Comparison of ENCODE assay signal across 8 cellular contexts in the genomic region with DNA sequence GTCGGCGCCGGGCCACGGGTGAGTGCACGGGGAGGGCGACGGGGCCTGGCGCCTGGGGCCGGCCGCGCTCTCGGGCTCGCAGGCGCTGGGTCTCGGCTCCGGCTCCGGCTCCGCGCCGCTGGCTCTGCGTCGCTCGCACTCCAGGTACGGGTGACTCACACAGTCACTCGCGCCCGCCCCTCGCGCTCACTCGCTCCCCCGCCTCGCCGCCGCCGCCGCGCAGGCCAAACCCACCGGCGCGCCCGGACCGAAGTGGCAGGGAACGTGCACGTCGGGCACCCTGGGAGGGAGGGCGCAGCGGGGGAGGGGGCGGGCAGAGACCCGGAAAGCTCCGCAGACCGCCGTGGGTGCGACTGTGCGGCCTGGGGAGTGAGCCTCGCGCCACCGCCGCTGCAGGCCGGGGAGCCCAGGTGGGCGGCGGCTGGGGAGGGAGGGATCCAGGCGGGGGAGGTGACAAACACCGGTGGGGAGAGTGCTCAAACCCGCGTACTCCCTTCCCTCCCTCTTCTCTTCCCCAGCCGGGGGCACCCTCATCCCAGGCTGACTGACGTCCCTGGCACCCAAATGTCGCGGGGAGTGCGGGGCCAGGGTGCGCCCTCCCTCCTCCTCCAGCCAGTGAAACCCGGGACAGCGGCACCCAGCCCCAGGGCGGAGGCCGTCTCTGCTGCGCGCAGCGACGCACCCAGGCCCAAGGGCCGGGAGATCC.
DNase-seq lines count a peak whose midpoint lies in the region; ATAC-seq lines count a peak whose summit lies in the region.

No MANE protein-coding gene starts in this region.

- no peaks in the 10 kb centered on the region for H3K9me3 ChIP-seq in mucosa of stomach (ENCODE audit: control insufficient read depth, low read length)
- H3K9me3 ChIP-seq in stomach smooth muscle (ENCODE audit: control insufficient read depth in 2 of 2, low read length in 2 of 2): no peaks in the 10 kb centered on the region

- H3K4me1 ChIP-seq in mucosa of stomach (ENCODE audit: control insufficient read depth, insufficient read depth, low read length): no peaks in the 10 kb centered on the region
- peaks cover 8% of the 10 kb centered on the region for H3K4me1 ChIP-seq in stomach smooth muscle (ENCODE audit: control insufficient read depth, insufficient read depth, low read length)

- no peaks in the 10 kb centered on the region for H3K9me3 Mint-ChIP-seq in T-helper 2 cell treated with Interferon-gamma antibody and Interleukin-4, amounts not matched to agents 5 μg/mL and 100 μg/mL, for 36 hours

- H3K36me3 Mint-ChIP-seq in T-helper 2 cell treated with Interferon-gamma antibody and Interleukin-4, amounts not matched to agents 5 μg/mL and 100 μg/mL, for 36 hours (ENCODE audit: low read depth): no peaks in the 10 kb centered on the region

- no peak overlapping the region for H3K27ac Mint-ChIP-seq in T-helper 2 cell treated with Interferon-gamma antibody and Interleukin-4, amounts not matched to agents 5 μg/mL and 100 μg/mL, for 36 hours

- ATAC-seq in HG03432 (IDR thresholded peaks at IDR 0.05; ENCODE audit: unreplicated experiment): peak; percentile 66
- ATAC-seq in HG02623 (IDR thresholded peaks at IDR 0.05; ENCODE audit: unreplicated experiment): no peak

- no peaks in the 10 kb centered on the region for H3K36me3 ChIP-seq in mucosa of stomach (ENCODE audit: control insufficient read depth, insufficient read depth, low read length)
- no peaks in the 10 kb centered on the region for H3K36me3 ChIP-seq in stomach smooth muscle (ENCODE audit: control insufficient read depth in 2 of 2, insufficient read depth in 2 of 2, low read length in 2 of 2)

- peaks cover 50% of the 10 kb centered on the region for H3K27me3 Mint-ChIP-seq in T-helper 2 cell treated with Interferon-gamma antibody and Interleukin-4, amounts not matched to agents 5 μg/mL and 100 μg/mL, for 36 hours (ENCODE audit: low read depth)

- H3K27me3 ChIP-seq in mucosa of stomach (ENCODE audit: control insufficient read depth, insufficient read depth, low read length) (no peaks in the 10 kb centered on the region), stomach smooth muscle (ENCODE audit: control insufficient read depth in 1 of 2, insufficient read depth in 2 of 2, low read length in 2 of 2) (peaks cover 11 to 31% of the 10 kb centered on the region in 2 donors)

- H3K4me3 Mint-ChIP-seq in T-helper 2 cell treated with Interferon-gamma antibody and Interleukin-4, amounts not matched to agents 5 μg/mL and 100 μg/mL, for 36 hours: no peak overlapping the region

- H3K27ac ChIP-seq in epithelial cell of prostate: peak overlapping the region; percentile 63
- H3K27ac ChIP-seq in stomach smooth muscle (ENCODE audit: low read length): no peak overlapping the region

- peak overlapping the region; percentile 45 for H3K4me3 ChIP-seq in GM08714 (ENCODE audit: low read length)
- peak overlapping the region; percentile 20 for H3K4me3 ChIP-seq in mucosa of stomach (ENCODE audit: low read length)
- H3K4me3 ChIP-seq in stomach smooth muscle (ENCODE audit: low read length in 2 of 2): peak overlapping the region; percentile 19 to 68

- peak; percentile 14 for DNase-seq in T-helper 2 cell treated with Interferon-gamma antibody and Interleukin-4, amounts not matched to agents 5 μg/mL and 100 μg/mL, for 36 hours (ENCODE audit: low spot score)
- no peak for DNase-seq in epithelial cell of prostate (ENCODE audit: low read depth, low spot score)
- no peak for DNase-seq in mesenteric fat pad (ENCODE audit: low spot score)

- H3K9ac ChIP-seq in mucosa of stomach (ENCODE audit: low read length) (peak overlapping the region; percentile 60), stomach smooth muscle (ENCODE audit: low read length in 2 of 2) (no peak overlapping the region)

- peaks cover 3% of the 10 kb centered on the region for H3K4me1 Mint-ChIP-seq in T-helper 2 cell treated with Interferon-gamma antibody and Interleukin-4, amounts not matched to agents 5 μg/mL and 100 μg/mL, for 36 hours (ENCODE audit: low read depth)
